In the genomic region with DNA sequence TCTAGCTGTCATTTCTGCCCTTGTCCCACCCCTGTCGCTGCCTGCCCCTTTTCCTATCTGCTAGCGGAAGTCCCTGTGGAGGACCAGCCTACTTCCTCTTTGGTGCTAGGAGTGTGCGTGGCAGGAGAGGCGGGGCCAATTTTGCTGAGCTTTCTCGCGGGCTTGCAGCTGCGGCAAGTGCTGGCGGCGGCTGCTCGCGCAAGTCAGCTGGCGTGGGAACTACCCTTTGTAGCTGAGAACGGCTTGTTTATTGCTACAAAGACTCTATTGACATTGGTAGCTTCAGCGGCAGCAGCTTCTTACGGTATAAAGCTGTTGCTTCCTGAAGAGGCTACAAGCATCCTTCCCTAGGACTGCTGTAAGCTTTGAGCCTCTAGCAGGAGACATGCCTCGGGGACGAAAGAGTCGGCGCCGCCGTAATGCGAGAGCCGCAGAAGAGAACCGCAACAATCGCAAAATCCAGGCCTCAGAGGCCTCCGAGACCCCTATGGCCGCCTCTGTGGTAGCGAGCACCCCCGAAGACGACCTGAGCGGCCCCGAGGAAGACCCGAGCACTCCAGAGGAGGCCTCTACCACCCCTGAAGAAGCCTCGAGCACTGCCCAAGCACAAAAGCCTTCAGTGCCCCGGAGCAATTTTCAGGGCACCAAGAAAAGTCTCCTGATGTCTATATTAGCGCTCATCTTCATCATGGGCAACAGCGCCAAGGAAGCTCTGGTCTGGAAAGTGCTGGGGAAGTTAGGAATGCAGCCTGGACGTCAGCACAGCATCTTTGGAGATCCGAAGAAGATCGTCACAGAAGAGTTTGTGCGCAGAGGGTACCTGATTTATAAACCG, we compare ENCODE assay signal across 8 cellular contexts. TPM values are rescaled to one million over a fixed set of nuclear protein-coding genes. Genes with fewer than 3 reads are reported as not detected.
DNase-seq lines count a peak whose midpoint lies in the region; ATAC-seq and TF ChIP-seq lines count a peak whose summit lies in the region.

A gene with protein sequence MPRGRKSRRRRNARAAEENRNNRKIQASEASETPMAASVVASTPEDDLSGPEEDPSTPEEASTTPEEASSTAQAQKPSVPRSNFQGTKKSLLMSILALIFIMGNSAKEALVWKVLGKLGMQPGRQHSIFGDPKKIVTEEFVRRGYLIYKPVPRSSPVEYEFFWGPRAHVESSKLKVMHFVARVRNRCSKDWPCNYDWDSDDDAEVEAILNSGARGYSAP (plus strand): TSS at position 138 of the 835 bp plus-strand sequence. CDS start 248 bp downstream, at position 386.

- ATAC-seq in HG02798 (IDR thresholded peaks at IDR 0.05; ENCODE audit: poor library complexity, unreplicated experiment), result peak; percentile 99

- peak within 1 kb of the TSS; percentile 77 to 83 (median 81) for H3K9ac ChIP-seq in skeletal muscle tissue (ENCODE audit: low read depth in 1 of 3, low read length in 3 of 3)

- in situ Hi-C loops in T47D (cut with HindIII; ENCODE audit: low pct_unique_long_range_greater_than_20kb, low sequenced_read_pairs), result no loop called here

- TF ChIP-seq POLR2A in GM15510 (IDR thresholded peaks at IDR 0.05; ENCODE audit: borderline replicate concordance, extremely low read depth, insufficient read length), result peak; percentile 62

- H3K27ac ChIP-seq in WERI-Rb-1 (peak within 1 kb of the TSS; percentile 16; the same call in 1 of the 2 replicates), skeletal muscle tissue (ENCODE audit: low read depth, low read length) (peak within 1 kb of the TSS; percentile 79)

- H3K9me3 ChIP-seq in WERI-Rb-1 (ENCODE audit: severe bottlenecking) (no peaks in the 10 kb centered on the region), iPS-18c (ENCODE audit: control insufficient read depth, insufficient read depth, low read length) (peaks cover 8% of the 10 kb centered on the region), skeletal muscle tissue (ENCODE audit: control insufficient read depth in 3 of 3, low read length in 3 of 3) (no peaks in the 10 kb centered on the region)

- H3K27me3 ChIP-seq in WERI-Rb-1 (ENCODE audit: insufficient read depth, low read depth, severe bottlenecking), result peaks cover 19% of the 10 kb centered on the region
- no peaks in the 10 kb centered on the region for H3K27me3 ChIP-seq in skeletal muscle tissue (ENCODE audit: control insufficient read depth in 3 of 3, insufficient read depth in 3 of 3, low read length in 3 of 3)

- H3K36me3 ChIP-seq in WERI-Rb-1, result no peaks in the 10 kb centered on the region
- H3K36me3 ChIP-seq in skeletal muscle tissue (ENCODE audit: control insufficient read depth in 3 of 3, insufficient read depth in 3 of 3, low read length in 3 of 3), result no peaks in the 10 kb centered on the region

- TF ChIP-seq CTCF in WERI-Rb-1 (IDR thresholded peaks at IDR 0.05; ENCODE audit: low read depth, low read length), result no peak

- peak; percentile 66 for DNase-seq in NCI-H2107 treated with DMSO at 0.1 percent for 48 hours (lab: John Stamatoyannopoulos, UW; ENCODE audit: unreplicated experiment)
- peak; percentile 72 for DNase-seq in WERI-Rb-1
- peak; percentile 30 to 78 for DNase-seq in T47D (ENCODE audit: low read depth in 1 of 2, low spot score in 1 of 2)
- no peak for DNase-seq in HEK293T (ENCODE audit: extremely low spot score)

- CTCF ChIA-PET in HEK293T (lab: Yijun Ruan, JAX), result no interaction called here

- H3K4me3 ChIP-seq in WERI-Rb-1 (ENCODE audit: low read depth, low read length) (peak within 1 kb of the TSS; percentile 54), iPS-18c (ENCODE audit: insufficient read depth, low read depth, low read length) (peak within 1 kb of the TSS; percentile 50), skeletal muscle tissue (ENCODE audit: low read length in 3 of 3) (peak within 1 kb of the TSS; percentile 78 to 91 (median 82))

- POLR2A ChIA-PET in HEK293T (lab: Yijun Ruan, JAX), result no interaction called here

- H3K4me1 ChIP-seq in skeletal muscle tissue (ENCODE audit: control insufficient read depth in 3 of 3, insufficient read depth in 3 of 3, low read length in 3 of 3), result peaks cover 0 to 4% (median 3%) of the 10 kb centered on the region in 3 donors

TF ChIP-seq in HEK293T, 16 proteins besides CTCF, POLR2A, EP300 and RAD21:
- TF ChIP-seq FOXK2 (IDR thresholded peaks at IDR 0.05) (no peak), BHLHE40 (IDR thresholded peaks at IDR 0.05; ENCODE audit: borderline replicate concordance) (no peak), LEF1 (IDR thresholded peaks at IDR 0.05; ENCODE audit: borderline replicate concordance) (no peak), FOXM1 (IDR thresholded peaks at IDR 0.05; ENCODE audit: borderline replicate concordance) (no peak), CTBP1 (IDR thresholded peaks at IDR 0.05; ENCODE audit: borderline replicate concordance) (no peak), ELF4 (IDR thresholded peaks at IDR 0.05) (no peak), SUZ12 (IDR thresholded peaks at IDR 0.05) (no peak), NFRKB (IDR thresholded peaks at IDR 0.05) (no peak)

RNA-seq across cellular contexts. Expression of the gene that starts here (rescaled TPM):
- total RNA-seq in skeletal muscle tissue, result 41.8 TPM
